21 cellular contexts compared by ENCODE assay signal in genomic region chr17:3925684-3926537, GRCh38. TPM values are rescaled to one million over a fixed set of nuclear protein-coding genes. Genes with fewer than 3 reads are reported as not detected.
DNase-seq lines count a peak whose midpoint lies in the region; ATAC-seq and TF ChIP-seq lines count a peak whose summit lies in the region.
"Had no signal": no experiment of that assay in that cellular context is flagged by ENCODE, and none has a peak within 500 bp of the region (broad histone marks: within the 10 kb centered on the region; RNA-seq: fewer than 3 reads in every experiment).

No MANE protein-coding gene starts in this region.

- no peak for DNase-seq in activated T-cell treated with anti-CD3 and anti-CD28 coated beads, Interleukin-2, amount 50 U/mL, for 24 hours
- no peak for DNase-seq in activated T-cell treated with anti-CD3 and anti-CD28 coated beads for 4 hours
- peak; percentile 59 for DNase-seq in Karpas-422
- no peak for DNase-seq in mesendoderm
- DNase-seq in stimulated activated naive B cell treated with anti-CD40 and anti-IgM and Interleukin-4, amounts not matched to agents 10 μg/mL and 1 μg/mL and 100 μg/mL, for 72 hours, result no peak
- no peak for DNase-seq in inferior parietal cortex (ENCODE audit: extremely low spot score)
- DNase-seq in GM13976 (ENCODE audit: low spot score), result no peak
- DNase-seq: activated CD4-positive, alpha-beta T cell treated with anti-CD3 and anti-CD28 coated beads, Interleukin-2, amount 50 U/mL, for 1 hour; activated naive CD4-positive, alpha-beta T cell treated with anti-CD3 and anti-CD28 coated beads, Interleukin-2, amount 50 U/mL, for 16 hours; activated T-cell treated with anti-CD3 and anti-CD28 coated beads, Interleukin-2, amount 50 U/mL, for 1 hour; DMS 273 treated with DMSO at 0.1 percent for 48 hours; esophagus squamous epithelium; NCI-H774; psoas muscle; Right ventricle myocardium superior; small intestine; upper lobe of right lung had no signal

- peaks cover 59% of the 10 kb centered on the region for H3K36me3 Mint-ChIP-seq in activated T-cell treated with anti-CD3 and anti-CD28 coated beads, Interleukin-2, amount 50 U/mL, for 24 hours (ENCODE audit: low read depth)
- H3K36me3 Mint-ChIP-seq in stimulated activated naive B cell treated with anti-CD40 and anti-IgM and Interleukin-4, amounts not matched to agents 10 μg/mL and 1 μg/mL and 100 μg/mL, for 72 hours, result peaks cover 33 to 45% of the 10 kb centered on the region in 2 donors

- no peaks in the 10 kb centered on the region for H3K9me2 ChIP-seq in Karpas-422 (replicated peaks; ENCODE audit: insufficient read depth, low read length)

- H3K9me3 ChIP-seq in Karpas-422 (ENCODE audit: low read length), result no peaks in the 10 kb centered on the region
- H3K9me3 ChIP-seq: A549, esophagus squamous epithelium, gastroesophageal sphincter, psoas muscle, upper lobe of right lung had no signal

- no peak overlapping the region for H2BK5ac ChIP-seq in mesendoderm (ENCODE audit: low read length)

- H3K4me1 Mint-ChIP-seq in activated T-cell treated with anti-CD3 and anti-CD28 coated beads, Interleukin-2, amount 50 U/mL, for 24 hours (ENCODE audit: low read depth), result no peaks in the 10 kb centered on the region
- peaks cover 22 to 24% of the 10 kb centered on the region in 2 donors for H3K4me1 Mint-ChIP-seq in stimulated activated naive B cell treated with anti-CD40 and anti-IgM and Interleukin-4, amounts not matched to agents 10 μg/mL and 1 μg/mL and 100 μg/mL, for 72 hours

- H4K8ac ChIP-seq in mesendoderm (ENCODE audit: low read depth, low read length), result no peak overlapping the region

- H3K79me1 ChIP-seq in mesendoderm (ENCODE audit: low read length), result no peaks in the 10 kb centered on the region

- ATAC-seq in stimulated activated naive B cell treated with anti-CD40 and anti-IgM and Interleukin-4, amounts not matched to agents 10 μg/mL and 1 μg/mL and 100 μg/mL, for 72 hours (replicated peaks), result no peak
- no peak for ATAC-seq in GM18505 (IDR thresholded peaks at IDR 0.05; ENCODE audit: unreplicated experiment)
- ATAC-seq: gastroesophageal sphincter, psoas muscle, upper lobe of right lung had no signal

- H3K4me2 ChIP-seq in Karpas-422 (ENCODE audit: low read depth, low read length, poor library complexity, severe bottlenecking), result no peak overlapping the region
- no peak overlapping the region for H3K4me2 ChIP-seq in mesendoderm (ENCODE audit: low read length)
- H3K4me2 ChIP-seq: A549 had no signal

- peaks cover 57% of the 10 kb centered on the region; the same call in 1 of the 2 replicates for H4K20me1 ChIP-seq in Karpas-422 (ENCODE audit: insufficient read depth, low read depth, low read length)

- H3K18ac ChIP-seq in mesendoderm (ENCODE audit: low read length), result no peak overlapping the region

- H3K9ac ChIP-seq in Karpas-422 (ENCODE audit: low read length) (no peak overlapping the region), mesendoderm (ENCODE audit: low read length) (no peak overlapping the region)

- peak overlapping the region; percentile 26 for H3K27ac Mint-ChIP-seq in activated T-cell treated with anti-CD3 and anti-CD28 coated beads, Interleukin-2, amount 50 U/mL, for 24 hours
- H3K27ac Mint-ChIP-seq in stimulated activated naive B cell treated with anti-CD40 and anti-IgM and Interleukin-4, amounts not matched to agents 10 μg/mL and 1 μg/mL and 100 μg/mL, for 72 hours, result peak overlapping the region; percentile 65

- no peak overlapping the region for H2BK120ac ChIP-seq in mesendoderm (ENCODE audit: low read depth, low read length)

- no peak overlapping the region for H3K4me3 ChIP-seq in Karpas-422 (ENCODE audit: low read length)
- no peak overlapping the region for H3K4me3 ChIP-seq in mesendoderm (ENCODE audit: low read length)
- H3K4me3 ChIP-seq: A549, esophagus squamous epithelium, gastroesophageal sphincter, psoas muscle, upper lobe of right lung had no signal

- H3K36me3 ChIP-seq in Karpas-422 (ENCODE audit: insufficient read depth, low read length) (peaks cover 24% of the 10 kb centered on the region), mesendoderm (ENCODE audit: control insufficient read depth, insufficient read depth, low read length) (no peaks in the 10 kb centered on the region)
- H3K36me3 ChIP-seq: upper lobe of right lung had no signal

- no peaks in the 10 kb centered on the region for H3K27me3 ChIP-seq in Karpas-422 (ENCODE audit: low read length)
- no peaks in the 10 kb centered on the region for H3K27me3 ChIP-seq in mesendoderm (ENCODE audit: insufficient read depth, low read length, poor library complexity)
- H3K27me3 ChIP-seq: esophagus squamous epithelium, gastroesophageal sphincter, upper lobe of right lung had no signal

- TF ChIP-seq CTCF in GM13976 (IDR thresholded peaks at IDR 0.05; ENCODE audit: borderline replicate concordance, control extremely low read depth, extremely low read depth, insufficient read depth, missing control alignments), result no peak

- H3K4me1 ChIP-seq in Karpas-422 (ENCODE audit: low read length), result peaks cover 19% of the 10 kb centered on the region
- peaks cover 3% of the 10 kb centered on the region for H3K4me1 ChIP-seq in mesendoderm (ENCODE audit: control insufficient read depth, low read depth, low read length)
- H3K4me1 ChIP-seq: A549, psoas muscle, upper lobe of right lung had no signal

- H4K5ac ChIP-seq in mesendoderm (ENCODE audit: low read length), result no peak overlapping the region

- no CpG with 5 or more reads among the region's 18 CpGs for WGBS in mesendoderm (ENCODE audit: extremely low coverage, insufficient coverage, low lambda C conversion rate)

- peak overlapping the region; percentile 56 for H3K56ac ChIP-seq in mesendoderm (ENCODE audit: low read length)

- no peak overlapping the region for H3K4ac ChIP-seq in mesendoderm (ENCODE audit: low read depth, low read length)

- H2AK5ac ChIP-seq in mesendoderm (ENCODE audit: low read length), result no peak overlapping the region

- no peak overlapping the region for H3K27ac ChIP-seq in Karpas-422 (ENCODE audit: low read length)
- no peak overlapping the region for H3K27ac ChIP-seq in mesendoderm (ENCODE audit: low read depth, low read length)
- H3K27ac ChIP-seq: A549, psoas muscle, upper lobe of right lung had no signal

- no peak overlapping the region for H3K23ac ChIP-seq in mesendoderm (ENCODE audit: low read length)

- no peaks in the 10 kb centered on the region for H3K9me3 Mint-ChIP-seq in activated T-cell treated with anti-CD3 and anti-CD28 coated beads, Interleukin-2, amount 50 U/mL, for 24 hours
- H3K9me3 Mint-ChIP-seq in stimulated activated naive B cell treated with anti-CD40 and anti-IgM and Interleukin-4, amounts not matched to agents 10 μg/mL and 1 μg/mL and 100 μg/mL, for 72 hours, result no peaks in the 10 kb centered on the region

- no peak overlapping the region for H3K4me3 Mint-ChIP-seq in activated T-cell treated with anti-CD3 and anti-CD28 coated beads, Interleukin-2, amount 50 U/mL, for 24 hours
- no peak overlapping the region for H3K4me3 Mint-ChIP-seq in stimulated activated naive B cell treated with anti-CD40 and anti-IgM and Interleukin-4, amounts not matched to agents 10 μg/mL and 1 μg/mL and 100 μg/mL, for 72 hours

- no peaks in the 10 kb centered on the region for H3K27me3 Mint-ChIP-seq in activated T-cell treated with anti-CD3 and anti-CD28 coated beads, Interleukin-2, amount 50 U/mL, for 24 hours
- no peaks in the 10 kb centered on the region for H3K27me3 Mint-ChIP-seq in stimulated activated naive B cell treated with anti-CD40 and anti-IgM and Interleukin-4, amounts not matched to agents 10 μg/mL and 1 μg/mL and 100 μg/mL, for 72 hours

- no peak for TF ChIP-seq POLR2A in GM18505 (IDR thresholded peaks at IDR 0.05; ENCODE audit: borderline replicate concordance, extremely low read depth, insufficient read depth, insufficient read length)

- H2BK15ac ChIP-seq in mesendoderm (replicated peaks; ENCODE audit: low read depth), result no peak overlapping the region

- no peaks in the 10 kb centered on the region for H3K79me2 ChIP-seq in Karpas-422 (ENCODE audit: low read length)
- no peaks in the 10 kb centered on the region for H3K79me2 ChIP-seq in mesendoderm (ENCODE audit: control insufficient read depth, insufficient read depth, low read length)

- in situ Hi-C loops in GM13976 (cut with MboI; ENCODE audit: low sequenced_read_pairs, unreplicated experiment), result no loop called here

- H2AFZ ChIP-seq in Karpas-422 (ENCODE audit: low read length), result no peak overlapping the region

RNA-seq across cellular contexts. Expression of gene P2RX1, which starts 9.6 kb away (rescaled TPM):
- not detected in 2 replicates for total RNA-seq in Karpas-422 (2014; rRNA removed; shearing (Covaris generic); ENCODE audit: low replicate concordance)
- polyA plus RNA-seq in mesendoderm (2013, experiment 1 of 2), result 0.03 TPM
- 0.03 TPM for polyA plus RNA-seq in mesendoderm (2013, experiment 2 of 2)
- polyA plus RNA-seq: neural cell had no signal

RNA-seq across cellular contexts. Expression of gene CAMKK1, which starts 33.1 kb away (rescaled TPM):
- total RNA-seq in Karpas-422 (2014; rRNA removed; shearing (Covaris generic); ENCODE audit: low replicate concordance), result 0.07 and 0.58 TPM in 2 replicates
- polyA plus RNA-seq in mesendoderm (2013, experiment 1 of 2), result 1.3 TPM
- 1.4 TPM for polyA plus RNA-seq in mesendoderm (2013, experiment 2 of 2)

RNA-seq across cellular contexts. Expression of gene ATP2A3, which starts 38.3 kb away (rescaled TPM):
- 101 and 204 TPM in 2 replicates for total RNA-seq in Karpas-422 (2014; rRNA removed; shearing (Covaris generic); ENCODE audit: low replicate concordance)
- 7.6 TPM for polyA plus RNA-seq in mesendoderm (2013, experiment 1 of 2)
- polyA plus RNA-seq in mesendoderm (2013, experiment 2 of 2), result 7.5 TPM
- polyA plus RNA-seq: neural cell had no signal
